9 cellular contexts compared by ENCODE assay signal in the genomic region with DNA sequence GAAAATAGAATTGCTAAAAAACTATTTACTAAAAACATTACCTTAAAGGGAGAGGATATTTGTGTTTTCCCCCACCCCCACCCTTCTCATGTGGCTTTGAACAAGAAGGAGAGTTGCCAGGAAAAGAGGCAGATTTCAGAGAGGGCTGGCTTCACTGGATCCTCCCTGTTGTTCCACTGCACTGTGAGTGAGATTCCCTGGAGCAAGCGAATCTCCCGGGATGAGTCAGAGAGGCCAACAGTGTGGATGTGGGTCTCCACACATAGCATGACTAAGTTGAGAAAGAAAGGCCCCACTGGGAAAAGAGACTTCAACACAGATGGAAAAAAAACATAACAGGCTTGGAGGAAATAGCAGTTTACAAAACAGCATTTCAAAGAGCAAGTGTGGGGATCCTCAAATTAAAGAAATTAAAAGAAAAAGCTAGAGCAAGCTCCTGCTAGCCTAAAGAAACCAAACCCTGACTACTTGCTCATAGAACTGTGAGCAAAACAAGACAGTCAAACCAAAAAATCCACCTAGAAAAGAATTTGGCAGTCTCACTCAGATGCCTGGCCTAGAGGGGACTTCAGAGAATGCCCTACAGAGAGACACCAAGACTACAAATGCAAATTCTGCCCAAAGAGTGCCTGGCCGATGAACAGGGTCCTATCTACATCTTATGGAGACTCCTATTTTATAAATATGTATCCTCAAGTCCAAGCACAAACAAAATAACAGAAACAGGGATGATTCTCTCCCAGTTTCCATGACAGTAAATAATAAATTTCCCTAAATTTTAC. TPM values are rescaled to one million over a fixed set of nuclear protein-coding genes. Genes with fewer than 3 reads are reported as not detected.
A peak's percentile ranks its signal among the peaks of the same experiment; 100 is the strongest.
DNase-seq lines count a peak whose midpoint lies in the region; ATAC-seq and TF ChIP-seq lines count a peak whose summit lies in the region.
"Had no signal": no experiment of that assay in that cellular context is flagged by ENCODE, and none has a peak within 500 bp of the region (broad histone marks: within the 10 kb centered on the region; RNA-seq: fewer than 3 reads in every experiment).

No MANE protein-coding gene starts in this region.

- H3K4me3 ChIP-seq in AG10803 (ENCODE audit: low read length) = peak overlapping the region; percentile 95
- peak overlapping the region; percentile 56 for H3K4me3 ChIP-seq in RWPE2 (ENCODE audit: severe bottlenecking)
- peak overlapping the region; percentile 80 for H3K4me3 ChIP-seq in ovary

- no peaks in the 10 kb centered on the region for H3K27me3 ChIP-seq in RWPE2 (ENCODE audit: insufficient read depth, poor library complexity, severe bottlenecking)
- H3K27me3 ChIP-seq in ovary = no peaks in the 10 kb centered on the region

- TF ChIP-seq EP300 in ovary (IDR thresholded peaks at IDR 0.05) = no peak

- ATAC-seq in RWPE2 (ENCODE audit: low read depth) (peak; percentile 53), HG02885 (IDR thresholded peaks at IDR 0.05; ENCODE audit: poor library complexity, unreplicated experiment) (no peak), GM19324 (IDR thresholded peaks at IDR 0.05; ENCODE audit: low FRiP score, unreplicated experiment) (no peak)

- TF ChIP-seq POLR2A in ovary (IDR thresholded peaks at IDR 0.05) = no peak

- WGBS in ovary, 3 donors = 15 to 25% (median 20%) methylated on average over 3 of the region's 3 CpGs

- peaks cover 59% of the 10 kb centered on the region for H3K4me1 ChIP-seq in RWPE2 (ENCODE audit: insufficient read depth, poor library complexity, severe bottlenecking)
- peaks cover 11% of the 10 kb centered on the region for H3K4me1 ChIP-seq in ovary (ENCODE audit: insufficient read depth)

- H3K27ac ChIP-seq in RWPE2 (ENCODE audit: poor library complexity, severe bottlenecking) (peak overlapping the region; percentile 99), ovary (peak overlapping the region in 1 of 2 donors; percentile 73)

- H3K36me3 ChIP-seq in RWPE2 (ENCODE audit: low read depth) (peaks cover 79% of the 10 kb centered on the region), ovary (no peaks in the 10 kb centered on the region)

- H3K9me3 ChIP-seq in RWPE2 (ENCODE audit: severe bottlenecking) (no peaks in the 10 kb centered on the region), ovary (no peaks in the 10 kb centered on the region)

- intact Hi-C loops in ovary (cut with DNase I) = loop anchor here in 3 of 4 donors (5.0 to 10.0 kb wide), 6 partner anchors 54 to 266 kb away; no protein-coding TSS in a partner anchor

- DNase-seq in AG10803 (ENCODE audit: low read depth) (peak; percentile 96), RWPE2 (ENCODE audit: low spot score) (peak; percentile 70), fibroblast of peridontal ligament (ENCODE audit: extremely low read depth) (peak; percentile 98), ovary (peak; percentile 50 to 72 (median 53)), NCI-H1105 treated with DMSO at 0.1 percent for 48 hours (lab: John Stamatoyannopoulos, UW) (no peak), activated T-cell treated with anti-CD3 and anti-CD28 coated beads for 4 hours (no peak)
- DNase-seq: DMS 273 treated with DMSO at 0.1 percent for 48 hours had no signal

- TF ChIP-seq CTCF in AG10803 (conservative IDR thresholded peaks at IDR 0.05; ENCODE audit: low read length) = no peak
- TF ChIP-seq CTCF in RWPE2 (IDR thresholded peaks at IDR 0.05; ENCODE audit: poor library complexity, severe bottlenecking) = no peak
- TF ChIP-seq CTCF in ovary (IDR thresholded peaks at IDR 0.05) = no peak

RNA-seq across cellular contexts. Expression of gene CAV1, which starts 3.4 kb away (rescaled TPM):
- total RNA-seq in ovary = 100 to 1,000 TPM in 4 of 7 donors, 10 to 100 TPM in 3; 47.3 to 272 (median 101) TPM
- 100 to 1,000 TPM; 150 to 287 TPM for polyA plus RNA-seq in ovary

RNA-seq across cellular contexts. Expression of gene CAV2, which starts 28.7 kb away (rescaled TPM):
- 10 to 100 TPM; 38.0 to 67.5 (median 53.7) TPM for total RNA-seq in ovary
- polyA plus RNA-seq in ovary = 100 to 1,000 TPM in 1 of 2 donors, 10 to 100 TPM in 1; 46.2 to 110 TPM

Comparison
In these comparisons a context has a peak if more than half of its experiments do, and no peak if none do; other contexts are left out.
1. DNase-seq: peak in AG10803 (single experiment), RWPE2 (single experiment), fibroblast of peridontal ligament (single experiment) and ovary (5 of 5); none in NCI-H1105 treated with DMSO at 0.1 percent for 48 hours (single experiment) and activated T-cell treated with anti-CD3 and anti-CD28 coated beads for 4 hours (single experiment).
2. Peak in every context shown above with its lines, with median percentiles within 50 percentile points of each other: H3K4me3 ChIP-seq.